Comparison of ENCODE assay signal across 2 cellular contexts in the genomic region with DNA sequence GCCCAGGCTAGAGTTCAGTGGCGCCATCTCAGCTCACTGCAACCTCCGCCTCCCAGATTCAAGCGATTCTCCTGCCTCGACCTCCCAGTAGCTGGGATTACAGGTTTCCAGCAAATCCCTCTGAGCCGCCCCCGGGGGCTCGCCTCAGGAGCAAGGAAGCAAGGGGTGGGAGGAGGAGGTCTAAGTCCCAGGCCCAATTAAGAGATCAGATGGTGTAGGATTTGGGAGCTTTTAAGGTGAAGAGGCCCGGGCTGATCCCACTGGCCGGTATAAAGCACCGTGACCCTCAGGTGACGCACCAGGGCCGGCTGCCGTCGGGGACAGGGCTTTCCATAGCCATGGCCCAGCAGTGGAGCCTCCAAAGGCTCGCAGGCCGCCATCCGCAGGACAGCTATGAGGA. TPM values are rescaled to one million over a fixed set of nuclear protein-coding genes. Genes with fewer than 3 reads are reported as not detected.
"Had no signal": no experiment of that assay in that cellular context is flagged by ENCODE, and none has a peak within 500 bp of the region (broad histone marks: within the 10 kb centered on the region; RNA-seq: fewer than 3 reads in every experiment).

A gene (plus strand): TSS at position 301 of the 400 bp plus-strand sequence. CDS start 38 bp downstream, at position 339.

RNA-seq across cellular contexts. Expression of the gene that starts here (rescaled TPM):
- total RNA-seq: G401, GM12878 had no signal
- polyA plus RNA-seq: GM12878 had no signal
